ENCODE assay signal across 24 cellular contexts in the genomic region with DNA sequence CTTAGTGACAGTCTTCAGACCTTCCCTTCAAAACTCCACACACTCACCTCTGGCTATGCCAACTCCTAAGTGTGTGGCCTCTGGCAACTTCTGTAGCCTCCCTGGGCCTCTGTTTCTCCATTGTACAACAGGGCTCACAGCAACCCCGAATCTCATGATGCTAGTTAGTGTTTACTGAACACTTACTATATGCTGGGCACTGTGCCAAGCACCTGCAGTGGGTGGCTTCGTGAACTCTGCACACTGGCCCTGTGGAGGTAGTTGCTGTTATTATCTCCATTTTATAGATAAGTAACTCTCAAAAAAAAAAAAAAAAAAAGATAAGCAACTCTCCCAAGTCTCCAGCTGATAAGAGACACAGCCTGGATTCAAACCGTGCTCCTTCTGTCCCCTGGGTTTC. TPM values are rescaled to one million over a fixed set of nuclear protein-coding genes. Genes with fewer than 3 reads are reported as not detected.
DNase-seq lines count a peak whose midpoint lies in the region; TF ChIP-seq lines count a peak whose summit lies in the region.
"Had no signal": no experiment of that assay in that cellular context is flagged by ENCODE, and none has a peak within 500 bp of the region (broad histone marks: within the 10 kb centered on the region; RNA-seq: fewer than 3 reads in every experiment).

No MANE protein-coding gene starts in this region.

- H3K4me1 ChIP-seq in HAP-1, result peaks cover 6% of the 10 kb centered on the region; the same call in 1 of the 2 replicates
- peaks cover 18% of the 10 kb centered on the region for H3K4me1 ChIP-seq in SJCRH30

- in situ Hi-C loops in HAP-1 (cut with MboI; ENCODE audit: low sequenced_read_pairs), result no loop called here

- H3K27ac Mint-ChIP-seq in glutamatergic neuron (ENCODE audit: unreplicated experiment), result peak overlapping the region; percentile 89
- H3K27ac Mint-ChIP-seq in type B pancreatic cell, result peak overlapping the region; percentile 76
- H3K27ac Mint-ChIP-seq: B cell; immature natural killer cell; mesothelial cell of epicardium; natural killer cell treated with Interleukin-12 subunit alpha and Interleukin-12 subunit beta and Interleukin-15 and Interleukin-18, amount 100 ng/mL, for 72 hours; stimulated activated naive CD8-positive, alpha-beta T cell treated with anti-CD3 and anti-CD28 coated beads, Interleukin-15, Interleukin-2, amounts not matched to agents 100 ng/mL and 50 ng/mL, for 24 hours had no signal

- no peak overlapping the region for H3K4me3 ChIP-seq in lower leg skin (ENCODE audit: low read depth, poor library complexity, severe bottlenecking)
- no peak overlapping the region for H3K4me3 ChIP-seq in HAP-1
- H3K4me3 ChIP-seq in SJCRH30, result no peak overlapping the region
- H3K4me3 ChIP-seq: dorsolateral prefrontal cortex, gastroesophageal sphincter had no signal

- peak overlapping the region; percentile 38 for H3K4me3 Mint-ChIP-seq in glutamatergic neuron (ENCODE audit: unreplicated experiment)
- H3K4me3 Mint-ChIP-seq in type B pancreatic cell, result no peak overlapping the region
- H3K4me3 Mint-ChIP-seq: B cell; immature natural killer cell; mesothelial cell of epicardium; natural killer cell treated with Interleukin-12 subunit alpha and Interleukin-12 subunit beta and Interleukin-15 and Interleukin-18, amount 100 ng/mL, for 72 hours; stimulated activated naive CD8-positive, alpha-beta T cell treated with anti-CD3 and anti-CD28 coated beads, Interleukin-15, Interleukin-2, amounts not matched to agents 100 ng/mL and 50 ng/mL, for 24 hours had no signal

- WGBS in lower leg skin, 2 donors, result 61 to 77% methylated on average over 3 of the region's 3 CpGs

- H3K27ac ChIP-seq in SJCRH30, result no peak overlapping the region
- H3K27ac ChIP-seq: gastroesophageal sphincter had no signal

- H3K9me3 ChIP-seq in HAP-1 (no peaks in the 10 kb centered on the region), SJCRH30 (replicated peaks) (no peaks in the 10 kb centered on the region)
- H3K9me3 ChIP-seq: gastroesophageal sphincter had no signal

- DNase-seq in NCI-H748 (lab: John Stamatoyannopoulos, UW; ENCODE audit: unreplicated experiment) (peak; percentile 23), NCI-H748 treated with DMSO at 0.1 percent for 48 hours (lab: John Stamatoyannopoulos, UW) (no peak), NCI-H2029 treated with DMSO at 0.1 percent for 48 hours (lab: John Stamatoyannopoulos, UW) (peak; percentile 29), glutamatergic neuron (no peak), type B pancreatic cell (ENCODE audit: extremely low spot score, unreplicated experiment) (no peak), lower leg skin (ENCODE audit: low spot score in 2 of 2) (no peak), HAP-1 (ENCODE audit: low spot score in 2 of 2) (no peak), SJCRH30 (no peak)
- DNase-seq: activated CD4-positive, alpha-beta T cell treated with anti-CD3 and anti-CD28 coated beads for 48 hours; activated gamma-delta T cell treated with Interleukin-2 at 50 U/mL for 16 hours; activated T-cell treated with anti-CD3 and anti-CD28 coated beads, Interleukin-2, amount 50 U/mL, for 1 hour; cerebellar nuclear complex; dorsolateral prefrontal cortex; HCEC 1CT; hypothalamus; immature natural killer cell; Karpas-422; NCI-H226; OCI-M1 had no signal

- H3K27me3 ChIP-seq in HAP-1 (ENCODE audit: low read depth), result no peaks in the 10 kb centered on the region
- H3K27me3 ChIP-seq in SJCRH30, result peaks cover 15% of the 10 kb centered on the region; the same call in 1 of the 2 replicates

- H3K9me3 Mint-ChIP-seq in glutamatergic neuron (ENCODE audit: unreplicated experiment) (peaks cover 13% of the 10 kb centered on the region), type B pancreatic cell (no peaks in the 10 kb centered on the region)
- H3K9me3 Mint-ChIP-seq: immature natural killer cell; mesothelial cell of epicardium; natural killer cell treated with Interleukin-12 subunit alpha and Interleukin-12 subunit beta and Interleukin-15 and Interleukin-18, amount 100 ng/mL, for 72 hours; stimulated activated naive CD8-positive, alpha-beta T cell treated with anti-CD3 and anti-CD28 coated beads, Interleukin-15, Interleukin-2, amounts not matched to agents 100 ng/mL and 50 ng/mL, for 24 hours had no signal

- TF ChIP-seq CTCF in glutamatergic neuron (IDR thresholded peaks at IDR 0.05; ENCODE audit: partially characterized antibody, unreplicated experiment) (no peak), type B pancreatic cell (conservative IDR thresholded peaks at IDR 0.05) (no peak), lower leg skin (IDR thresholded peaks at IDR 0.05) (no peak)

- H3K36me3 ChIP-seq in HAP-1 (replicated peaks) (no peaks in the 10 kb centered on the region), SJCRH30 (no peaks in the 10 kb centered on the region)
- H3K36me3 ChIP-seq: gastroesophageal sphincter had no signal

- peaks cover 60% of the 10 kb centered on the region for H3K4me1 Mint-ChIP-seq in glutamatergic neuron (ENCODE audit: low read depth, unreplicated experiment)
- peaks cover 44% of the 10 kb centered on the region for H3K4me1 Mint-ChIP-seq in type B pancreatic cell (ENCODE audit: unreplicated experiment)
- H3K4me1 Mint-ChIP-seq: immature natural killer cell had no signal

- TF ChIP-seq POLR2A in lower leg skin (IDR thresholded peaks at IDR 0.05), result no peak

- H3K27me3 Mint-ChIP-seq in glutamatergic neuron (ENCODE audit: unreplicated experiment), result peaks cover 4% of the 10 kb centered on the region
- peaks cover 33% of the 10 kb centered on the region for H3K27me3 Mint-ChIP-seq in type B pancreatic cell
- H3K27me3 Mint-ChIP-seq: stimulated activated naive CD8-positive, alpha-beta T cell treated with anti-CD3 and anti-CD28 coated beads, Interleukin-15, Interleukin-2, amounts not matched to agents 100 ng/mL and 50 ng/mL, for 24 hours had no signal

- intact Hi-C loops in lower leg skin (cut with DNase I; ENCODE audit: low total_unique reads), result no loop called here

- H3K36me3 Mint-ChIP-seq in glutamatergic neuron (ENCODE audit: unreplicated experiment), result no peaks in the 10 kb centered on the region
- no peaks in the 10 kb centered on the region for H3K36me3 Mint-ChIP-seq in type B pancreatic cell
- H3K36me3 Mint-ChIP-seq: immature natural killer cell; mesothelial cell of epicardium; natural killer cell treated with Interleukin-12 subunit alpha and Interleukin-12 subunit beta and Interleukin-15 and Interleukin-18, amount 100 ng/mL, for 72 hours had no signal

RNA-seq across cellular contexts. Expression of a gene that starts 7.5 kb away (rescaled TPM):
- 420 TPM for total RNA-seq in glutamatergic neuron (ENCODE audit: unreplicated experiment)
- total RNA-seq in type B pancreatic cell (ENCODE audit: low replicate concordance), result 38.2 and 72.4 TPM in 2 replicates
- total RNA-seq in lower leg skin, result 100 to 1,000 TPM in 1 of 4 donors, 10 to 100 TPM in 3; 42.4 to 128 (median 47.2) TPM
- total RNA-seq in SJCRH30 (2014; rRNA removed; shearing (Covaris generic)), result 13.4 and 14.7 TPM in 2 replicates

Comparison
In these comparisons a context has a peak if more than half of its experiments do, and no peak if none do; other contexts are left out.
1. DNase-seq: peak in NCI-H748 (single experiment) and NCI-H2029 treated with DMSO at 0.1 percent for 48 hours (single experiment); none in NCI-H748 treated with DMSO at 0.1 percent for 48 hours (single experiment), glutamatergic neuron (single experiment), type B pancreatic cell (single experiment), lower leg skin (0 of 2), HAP-1 (0 of 2) and SJCRH30 (0 of 2).